In genomic region chr2:184444623-184445223, GRCh38 we compare ENCODE assay signal across 16 cellular contexts.
DNase-seq lines count a peak whose midpoint lies in the region; ATAC-seq and TF ChIP-seq lines count a peak whose summit lies in the region.
"Had no signal": no experiment of that assay in that cellular context is flagged by ENCODE, and none has a peak within 500 bp of the region (broad histone marks: within the 10 kb centered on the region; RNA-seq: fewer than 3 reads in every experiment).

No MANE protein-coding gene starts in this region.

- no peak for TF ChIP-seq CTCF in KMS-11 (conservative IDR thresholded peaks at IDR 0.05; ENCODE audit: low read depth, low read length)

- no peaks in the 10 kb centered on the region for H4K20me1 ChIP-seq in KMS-11 (ENCODE audit: insufficient read depth)

- H3K27ac ChIP-seq in KMS-11 = peak overlapping the region; percentile 73
- H3K27ac ChIP-seq: upper lobe of left lung had no signal

- H3K4me2 ChIP-seq in KMS-11 = peak overlapping the region; percentile 61

- DNase-seq in ecto neural progenitor cell (ENCODE audit: low spot score) (no peak), NCI-H510A (lab: John Stamatoyannopoulos, UW) (no peak), SKM-1 (lab: John Stamatoyannopoulos, UW; ENCODE audit: unreplicated experiment) (no peak), C1 segment of cervical spinal cord (lab: John Stamatoyannopoulos, UW) (no peak)
- DNase-seq: activated CD4-positive, alpha-beta T cell treated with anti-CD3 and anti-CD28 coated beads, Interleukin-2, amount 10 ng/mL, durations not matched to agents 24 days and 14 days; hippocampal formation; naive B cell; NCI-H1105; NCI-H510A treated with DMSO at 0.1 percent for 48 hours; stimulated activated CD4-positive, alpha-beta T cell treated with anti-CD3 and anti-CD28 coated beads, Interleukin-1b, Interleukin-23, amount 100 ng/mL, for 48 hours; stimulated activated CD8-positive, alpha-beta memory T cell treated with anti-CD3 and anti-CD28 coated beads, Interleukin-4, amount 100 ng/mL, for 48 hours; upper lobe of left lung had no signal

- H3K79me2 ChIP-seq in KMS-11 (ENCODE audit: insufficient read depth, low read depth) = no peaks in the 10 kb centered on the region

- H3K4me3 ChIP-seq in KMS-11 (IDR thresholded peaks at IDR 0.05; ENCODE audit: insufficient read depth, low read depth, low read length) = peak overlapping the region; percentile 48
- H3K4me3 ChIP-seq: upper lobe of left lung had no signal

- H3K4me1 ChIP-seq in KMS-11 (ENCODE audit: low read depth, poor library complexity, severe bottlenecking) = peaks cover 64% of the 10 kb centered on the region
- H3K4me1 ChIP-seq: upper lobe of left lung had no signal

- H3K9ac ChIP-seq in KMS-11 = peak overlapping the region; percentile 15; the same call in 1 of the 2 replicates

- H2AFZ ChIP-seq in KMS-11 (ENCODE audit: low read depth) = peak overlapping the region; percentile 26

- no peaks in the 10 kb centered on the region for H3K36me3 ChIP-seq in KMS-11 (ENCODE audit: insufficient read depth)
- H3K36me3 ChIP-seq: upper lobe of left lung had no signal

- ATAC-seq in GM18517 (IDR thresholded peaks at IDR 0.05; ENCODE audit: unreplicated experiment) (peak; percentile 47), GM19463 (IDR thresholded peaks at IDR 0.05; ENCODE audit: unreplicated experiment) (peak; percentile 18), HG02852 (IDR thresholded peaks at IDR 0.05; ENCODE audit: unreplicated experiment) (peak; percentile 28)

- H3K27me3 ChIP-seq in KMS-11 (ENCODE audit: insufficient read depth, low read depth) = no peaks in the 10 kb centered on the region
- H3K27me3 ChIP-seq: upper lobe of left lung had no signal
